In the genomic region with DNA sequence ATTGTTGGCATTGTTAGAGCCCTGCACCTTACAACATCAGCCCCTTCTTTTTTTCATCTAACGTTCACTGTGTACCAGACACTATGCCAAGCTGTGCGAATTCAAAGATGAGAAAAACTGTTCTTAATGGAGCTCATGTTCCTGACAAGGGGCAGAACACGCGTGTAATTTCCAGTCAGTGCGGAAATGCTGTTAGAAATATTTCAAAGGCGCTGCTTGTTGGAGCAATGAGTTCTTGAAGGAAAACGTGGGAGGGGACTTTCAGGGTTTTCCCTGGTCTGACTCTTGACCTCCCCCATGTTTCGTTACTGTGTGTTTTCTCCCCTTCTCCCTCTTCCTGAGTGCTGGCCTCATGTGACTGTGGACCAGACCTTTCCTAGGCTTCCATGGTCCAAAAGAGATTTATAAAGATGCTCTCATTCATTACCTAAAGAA, we compare ENCODE assay signal across 8 cellular contexts. TPM values are rescaled to one million over a fixed set of nuclear protein-coding genes. Genes with fewer than 3 reads are reported as not detected.
DNase-seq lines count a peak whose midpoint lies in the region; ATAC-seq and TF ChIP-seq lines count a peak whose summit lies in the region.

No MANE protein-coding gene starts in this region.

- H3K27me3 Mint-ChIP-seq in activated CD8-positive, alpha-beta memory T cell treated with anti-CD3 and anti-CD28 coated beads, Interleukin-2, amount 10 ng/mL, durations not matched to agents 7 days and 5 days, result no peaks in the 10 kb centered on the region
- no peaks in the 10 kb centered on the region for H3K27me3 Mint-ChIP-seq in stimulated activated naive B cell treated with anti-CD40 and anti-IgM and Interleukin-4, amounts not matched to agents 10 μg/mL and 1 μg/mL and 100 μg/mL, for 72 hours

- H3K4me3 ChIP-seq in heart right ventricle (peak overlapping the region in 9 of 10 donors; percentile 60 to 88 (median 75)), iPS DF 6.9 (ENCODE audit: low read length) (peak overlapping the region; percentile 61; the same call in 1 of the 2 replicates)

- CTCF ChIA-PET in activated CD8-positive, alpha-beta memory T cell treated with anti-CD3 and anti-CD28 coated beads, Interleukin-2, amount 10 ng/mL, durations not matched to agents 7 days and 5 days (lab: Charles Lee), result interaction anchor here (0.9 to 3.6 kb wide), 8 partner anchors 14 to 258 kb away, joined by 3 to 51 read pairs (median 6); a partner anchor contains a TSS

- H3K9me3 Mint-ChIP-seq in activated CD8-positive, alpha-beta memory T cell treated with anti-CD3 and anti-CD28 coated beads, Interleukin-2, amount 10 ng/mL, durations not matched to agents 7 days and 5 days (ENCODE audit: low read depth), result no peaks in the 10 kb centered on the region
- H3K9me3 Mint-ChIP-seq in stimulated activated naive B cell treated with anti-CD40 and anti-IgM and Interleukin-4, amounts not matched to agents 10 μg/mL and 1 μg/mL and 100 μg/mL, for 72 hours, result peaks cover 2 to 7% of the 10 kb centered on the region in 2 donors

- H3K27ac ChIP-seq in heart right ventricle (peak overlapping the region in 7 of 10 donors; percentile 83 to 95 (median 88)), iPS DF 6.9 (ENCODE audit: low read length) (no peak overlapping the region)

- peak overlapping the region; percentile 96 for H3K4me3 Mint-ChIP-seq in activated CD8-positive, alpha-beta memory T cell treated with anti-CD3 and anti-CD28 coated beads, Interleukin-2, amount 10 ng/mL, durations not matched to agents 7 days and 5 days
- H3K4me3 Mint-ChIP-seq in stimulated activated naive B cell treated with anti-CD40 and anti-IgM and Interleukin-4, amounts not matched to agents 10 μg/mL and 1 μg/mL and 100 μg/mL, for 72 hours, result peak overlapping the region; percentile 93 to 99

- H3K27me3 ChIP-seq in heart right ventricle (no peaks in the 10 kb centered on the region), iPS DF 6.9 (ENCODE audit: control insufficient read depth, insufficient read depth, low read length) (no peaks in the 10 kb centered on the region)

- DNase-seq in heart right ventricle (no peak), cardiac septum (ENCODE audit: low spot score) (no peak), iPS DF 6.9 (ENCODE audit: low read depth, low spot score) (no peak), DMS153 (lab: John Stamatoyannopoulos, UW) (no peak), left colon (no peak)
- no peak for DNase-seq in activated CD8-positive, alpha-beta memory T cell treated with anti-CD3 and anti-CD28 coated beads, Interleukin-2, amount 10 ng/mL, durations not matched to agents 7 days and 5 days
- peak; percentile 18 for DNase-seq in stimulated activated naive B cell treated with anti-CD40 and anti-IgM and Interleukin-4, amounts not matched to agents 10 μg/mL and 1 μg/mL and 100 μg/mL, for 72 hours

- 35 to 38% methylated on average over 8 of the region's 8 CpGs for WGBS in heart right ventricle, 2 donors
- no CpG with 5 or more reads among the region's 8 CpGs for WGBS in iPS DF 6.9 (ENCODE audit: insufficient coverage, insufficient read length)

- peak overlapping the region; percentile 100 for H3K27ac Mint-ChIP-seq in activated CD8-positive, alpha-beta memory T cell treated with anti-CD3 and anti-CD28 coated beads, Interleukin-2, amount 10 ng/mL, durations not matched to agents 7 days and 5 days
- peak overlapping the region; percentile 100 for H3K27ac Mint-ChIP-seq in stimulated activated naive B cell treated with anti-CD40 and anti-IgM and Interleukin-4, amounts not matched to agents 10 μg/mL and 1 μg/mL and 100 μg/mL, for 72 hours

- H3K4me1 Mint-ChIP-seq in activated CD8-positive, alpha-beta memory T cell treated with anti-CD3 and anti-CD28 coated beads, Interleukin-2, amount 10 ng/mL, durations not matched to agents 7 days and 5 days, result peaks cover 56% of the 10 kb centered on the region
- peaks cover 33 to 46% of the 10 kb centered on the region in 2 donors for H3K4me1 Mint-ChIP-seq in stimulated activated naive B cell treated with anti-CD40 and anti-IgM and Interleukin-4, amounts not matched to agents 10 μg/mL and 1 μg/mL and 100 μg/mL, for 72 hours

- TF ChIP-seq CTCF in heart right ventricle (IDR thresholded peaks at IDR 0.05), result no peak

- intact Hi-C loops in heart right ventricle (cut with DNase I), result loop anchor here in 1 of 10 donors (2.0 kb wide), 1 partner anchor 21 kb away; a partner anchor contains a TSS
- intact Hi-C loops in cardiac septum (cut with DNase I), result loop anchor here (2.0 kb wide), 1 partner anchor 27 kb away; no protein-coding TSS in a partner anchor
- intact Hi-C loops in left colon (cut with DNase I, micrococcal nuclease), result no loop called here

- H3K4me1 ChIP-seq in heart right ventricle (peaks cover 0 to 57% (median 28%) of the 10 kb centered on the region in 9 donors), iPS DF 6.9 (ENCODE audit: control insufficient read depth, insufficient read depth, low read length) (peaks cover 4% of the 10 kb centered on the region; the same call in 1 of the 2 replicates)

- H3K9me3 ChIP-seq in heart right ventricle (no peaks in the 10 kb centered on the region), iPS DF 6.9 (ENCODE audit: control insufficient read depth, insufficient read depth, low read length) (no peaks in the 10 kb centered on the region)

- H3K36me3 Mint-ChIP-seq in activated CD8-positive, alpha-beta memory T cell treated with anti-CD3 and anti-CD28 coated beads, Interleukin-2, amount 10 ng/mL, durations not matched to agents 7 days and 5 days, result peaks cover 40% of the 10 kb centered on the region
- peaks cover 23 to 36% of the 10 kb centered on the region in 2 donors for H3K36me3 Mint-ChIP-seq in stimulated activated naive B cell treated with anti-CD40 and anti-IgM and Interleukin-4, amounts not matched to agents 10 μg/mL and 1 μg/mL and 100 μg/mL, for 72 hours

- H3K36me3 ChIP-seq in heart right ventricle (peaks cover 0 to 24% (median 0%) of the 10 kb centered on the region in 9 donors), iPS DF 6.9 (ENCODE audit: control insufficient read depth, insufficient read depth, low read length) (peaks cover 3% of the 10 kb centered on the region; the same call in 1 of the 2 replicates)

- ATAC-seq in heart right ventricle, result no peak
- ATAC-seq in activated CD8-positive, alpha-beta memory T cell treated with anti-CD3 and anti-CD28 coated beads, Interleukin-2, amount 10 ng/mL, durations not matched to agents 7 days and 5 days, result no peak
- ATAC-seq in stimulated activated naive B cell treated with anti-CD40 and anti-IgM and Interleukin-4, amounts not matched to agents 10 μg/mL and 1 μg/mL and 100 μg/mL, for 72 hours (replicated peaks), result no peak
- no peak for ATAC-seq in GM19397 (IDR thresholded peaks at IDR 0.05; ENCODE audit: unreplicated experiment)
- ATAC-seq in left colon, result no peak

RNA-seq across cellular contexts. Expression of a gene that starts 1.5 kb away (rescaled TPM):
- total RNA-seq in heart right ventricle (10 to 100 TPM; 12.4 to 32.6 (median 19.0) TPM), cardiac septum (26.8 TPM), left colon (10 to 100 TPM; 23.4 to 53.4 TPM)
- 10 to 100 TPM; 17.0 to 30.0 TPM for polyA plus RNA-seq in heart right ventricle
- 100 to 1,000 TPM; 215 to 293 TPM for total RNA-seq in activated CD8-positive, alpha-beta memory T cell treated with anti-CD3 and anti-CD28 coated beads, Interleukin-2, amount 10 ng/mL, durations not matched to agents 7 days and 5 days

RNA-seq across cellular contexts. Expression of a gene that starts 21.2 kb away (rescaled TPM):
- total RNA-seq in heart right ventricle (10 to 100 TPM; 45.8 to 75.0 (median 58.2) TPM), cardiac septum (66.9 TPM), left colon (100 to 1,000 TPM; 137 to 138 TPM)
- polyA plus RNA-seq in heart right ventricle, result 10 to 100 TPM; 14.2 to 16.5 TPM
- total RNA-seq in activated CD8-positive, alpha-beta memory T cell treated with anti-CD3 and anti-CD28 coated beads, Interleukin-2, amount 10 ng/mL, durations not matched to agents 7 days and 5 days, result 100 to 1,000 TPM; 183 to 220 TPM

RNA-seq across cellular contexts. Expression of a gene that starts 52.2 kb away (rescaled TPM):
- total RNA-seq in heart right ventricle (100 to 1,000 TPM in 1 of 10 donors, 10 to 100 TPM in 9; 63.9 to 117 (median 82.3) TPM), cardiac septum (69.5 TPM), left colon (10 to 100 TPM; 40.4 to 45.8 TPM)
- polyA plus RNA-seq in heart right ventricle, result 100 to 1,000 TPM in 1 of 2 donors, 10 to 100 TPM in 1; 88.3 to 166 TPM
- 10 to 100 TPM; 69.5 to 76.1 TPM for total RNA-seq in activated CD8-positive, alpha-beta memory T cell treated with anti-CD3 and anti-CD28 coated beads, Interleukin-2, amount 10 ng/mL, durations not matched to agents 7 days and 5 days
